ENCODE assay signal across 8 cellular contexts in genomic region chr15:44501768-44502366, GRCh38. TPM values are rescaled to one million over a fixed set of nuclear protein-coding genes. Genes with fewer than 3 reads are reported as not detected.
DNase-seq lines count a peak whose midpoint lies in the region; ATAC-seq, FAIRE-seq and TF ChIP-seq lines count a peak whose summit lies in the region.

No MANE protein-coding gene starts in this region.

- H3K4me3 ChIP-seq in fibroblast of lung (replicated peaks in 1 of 4; ENCODE audit: control extremely low read depth in 1 of 4, insufficient read depth in 1 of 4, low read depth in 3 of 4, low read length in 4 of 4) (no peak overlapping the region), pancreas (no peak overlapping the region)

- no peak overlapping the region for H2AFZ ChIP-seq in fibroblast of lung (ENCODE audit: low read length)

- H3K9ac ChIP-seq in fibroblast of lung (ENCODE audit: insufficient read depth, low read length) = no peak overlapping the region

- H3K4me1 ChIP-seq in fibroblast of lung (ENCODE audit: control insufficient read depth, extremely low read depth, insufficient read depth, low read length) (no peaks in the 10 kb centered on the region), pancreas (no peaks in the 10 kb centered on the region)

- H3K27me3 ChIP-seq in fibroblast of lung (ENCODE audit: control insufficient read depth, insufficient read depth, low read length) = no peaks in the 10 kb centered on the region
- H3K27me3 ChIP-seq in pancreas = no peaks in the 10 kb centered on the region

- H3K9me3 ChIP-seq in fibroblast of lung (ENCODE audit: control insufficient read depth, insufficient read depth, low read depth, low read length) = no peaks in the 10 kb centered on the region
- H3K9me3 ChIP-seq in pancreas = no peaks in the 10 kb centered on the region

- no peak for DNase-seq in D721Med (ENCODE audit: insufficient read length, low spot score)
- DNase-seq in SKM-1 (lab: John Stamatoyannopoulos, UW; ENCODE audit: unreplicated experiment) = peak; percentile 3
- DNase-seq in fibroblast of lung (ENCODE audit: low read depth in 2 of 2) = peak; percentile 51 to 73
- no peak for DNase-seq in pancreas
- no peak for DNase-seq in NCI-H128 (lab: John Stamatoyannopoulos, UW; ENCODE audit: unreplicated experiment)
- DNase-seq in stimulated activated CD4-positive, alpha-beta T cell treated with anti-CD3 and anti-CD28 coated beads, Interleukin-4, amount 100 ng/mL, for 24 hours = no peak

- H3K36me3 ChIP-seq in fibroblast of lung (ENCODE audit: control insufficient read depth, insufficient read depth, low read length) (no peaks in the 10 kb centered on the region), pancreas (peaks cover 0 to 11% (median 7%) of the 10 kb centered on the region in 3 donors)

- intact Hi-C loops in pancreas (cut with DNase I) = no loop called here

- H3K4me2 ChIP-seq in fibroblast of lung (ENCODE audit: extremely low read depth, insufficient read depth, low read length) = no peak overlapping the region

- ATAC-seq in HG03354 (IDR thresholded peaks at IDR 0.05; ENCODE audit: poor library complexity, severe bottlenecking, unreplicated experiment) (peak; percentile 48), pancreas (peak in 3 of 4 donors; percentile 69 to 80 (median 71)), GM21717 (IDR thresholded peaks at IDR 0.05; ENCODE audit: unreplicated experiment) (no peak)

- no peaks in the 10 kb centered on the region for H4K20me1 ChIP-seq in fibroblast of lung (ENCODE audit: control insufficient read depth, extremely low read depth, insufficient read depth, low read length)

- FAIRE-seq in D721Med (lab: Jason Lieb, UNC) (peak; percentile 84), pancreas (lab: Jason Lieb, UNC) (peak; percentile 82)

- TF ChIP-seq CTCF in D721Med (IDR thresholded peaks at IDR 0.05; ENCODE audit: insufficient read depth, missing control alignments) (peak; percentile 70), fibroblast of lung (conservative IDR thresholded peaks at IDR 0.05 in 1 of 2, IDR thresholded peaks at IDR 0.05 in 1 of 2; ENCODE audit: low read depth in 1 of 2, low read length in 2 of 2) (peak; percentile 38 to 59), pancreas (IDR thresholded peaks at IDR 0.05) (peak in 2 of 4 donors; percentile 29 to 33)

- no peaks in the 10 kb centered on the region for H3K79me2 ChIP-seq in fibroblast of lung (ENCODE audit: control insufficient read depth, insufficient read depth, low read length)

- H3K27ac ChIP-seq in fibroblast of lung (ENCODE audit: insufficient read depth, low read length) (no peak overlapping the region), pancreas (no peak overlapping the region)

- WGBS in pancreas, 2 donors = 81 to 89% methylated on average over 3 of the region's 3 CpGs

RNA-seq across cellular contexts. Expression of gene EIF3J, which starts 35.1 kb away (rescaled TPM):
- 33.9 and 34.8 TPM in 2 replicates for total RNA-seq in fibroblast of lung
- 61.4 and 72.9 TPM in 2 replicates for polyA plus RNA-seq in fibroblast of lung
- 76.6 and 86.6 TPM in 2 replicates for polyA plus RNA-seq in fibroblast of lung (2012)
- 3.5 and 10.5 TPM in 2 replicates for polyA minus RNA-seq in fibroblast of lung (ENCODE audit: low replicate concordance)
- total RNA-seq in pancreas = 10 to 100 TPM; 37.8 to 88.2 (median 58.7) TPM
- 10 to 100 TPM; 21.0 to 29.1 TPM for polyA plus RNA-seq in pancreas

Comparison
In these comparisons a context has a peak if more than half of its experiments do, and no peak if none do; other contexts are left out.
1. DNase-seq: peak in SKM-1 (single experiment) and fibroblast of lung (2 of 2); none in D721Med (single experiment), pancreas (0 of 6), NCI-H128 (single experiment) and stimulated activated CD4-positive, alpha-beta T cell treated with anti-CD3 and anti-CD28 coated beads, Interleukin-4, amount 100 ng/mL, for 24 hours (single experiment).